In the genomic region with DNA sequence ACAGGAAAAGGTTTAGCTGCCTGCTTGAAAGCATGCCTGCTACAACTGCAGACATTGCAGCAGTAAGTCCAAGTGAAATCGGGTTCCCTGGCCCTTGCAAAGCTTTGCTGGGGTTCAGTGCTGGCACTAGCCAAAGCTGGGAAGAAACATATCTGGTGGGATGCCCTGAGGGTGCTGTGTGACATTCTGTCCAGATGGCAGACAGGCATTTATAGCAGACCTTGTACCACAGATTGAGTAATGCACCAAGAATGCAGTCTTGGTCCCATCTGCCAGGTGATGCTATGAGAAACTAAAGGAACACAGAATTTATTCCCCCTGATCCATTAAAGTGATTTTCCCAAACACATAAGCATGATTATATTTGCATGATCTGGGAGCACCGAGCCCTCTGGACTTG, we compare ENCODE assay signal across 22 cellular contexts.
DNase-seq lines count a peak whose midpoint lies in the region; ATAC-seq and TF ChIP-seq lines count a peak whose summit lies in the region.
"Had no signal": no experiment of that assay in that cellular context is flagged by ENCODE, and none has a peak within 500 bp of the region (broad histone marks: within the 10 kb centered on the region; RNA-seq: fewer than 3 reads in every experiment).

No MANE protein-coding gene starts in this region.

- H2AFZ ChIP-seq in MM.1S (ENCODE audit: low read length), result no peak overlapping the region
- H2AFZ ChIP-seq in PC-3 (ENCODE audit: low read length), result no peak overlapping the region

- no TSS peak for BruUV-seq in PC-3 (replicated peaks; lab: Mats Ljungman, UMichigan)

- no peaks in the 10 kb centered on the region for H3F3A ChIP-seq in MM.1S (ENCODE audit: insufficient read depth, low read length)
- H3F3A ChIP-seq in PC-3 (ENCODE audit: low read length, unreplicated experiment), result no peaks in the 10 kb centered on the region

- H3K4me3 ChIP-seq in MM.1S (ENCODE audit: low read length) (no peak overlapping the region), PC-3 (ENCODE audit: low read length) (no peak overlapping the region), esophagus squamous epithelium (no peak overlapping the region)
- H3K4me3 ChIP-seq: K562 had no signal

- H3K4me1 Mint-ChIP-seq in chondrocyte (ENCODE audit: low read depth), result no peaks in the 10 kb centered on the region
- H3K4me1 Mint-ChIP-seq: CD8-positive, alpha-beta memory T cell had no signal

- DNase-seq in NCI-H2171 treated with DMSO at 0.1 percent for 48 hours (lab: John Stamatoyannopoulos, UW), result peak; percentile 2
- no peak for DNase-seq in NCI-H2171 (lab: John Stamatoyannopoulos, UW)
- peak; percentile 1 for DNase-seq in MM.1S
- peak; percentile 33 for DNase-seq in PC-3
- DNase-seq in kidney tubule cell (ENCODE audit: low spot score), result peak; percentile 44
- no peak for DNase-seq in NCI-H345 treated with DMSO at 0.1 percent for 48 hours (lab: John Stamatoyannopoulos, UW; ENCODE audit: unreplicated experiment)
- no peak for DNase-seq in chondrocyte (ENCODE audit: low spot score)
- DNase-seq in esophagus squamous epithelium (lab: John Stamatoyannopoulos, UW), result no peak
- DNase-seq: 8988T; Calu3; CD8-positive, alpha-beta memory T cell; DMS53; H7; NCI-H1092; NCI-H1436; NCI-H2029; NCI-H345; NCI-H69 had no signal

- intact Hi-C loops in PC-3 (cut with micrococcal nuclease), result no loop called here
- intact Hi-C loops in esophagus squamous epithelium (cut with DNase I), result no loop called here

- H3K27me3 ChIP-seq in MM.1S (replicated peaks; ENCODE audit: insufficient read depth, low read length) (no peaks in the 10 kb centered on the region), PC-3 (ENCODE audit: low read length) (peaks cover 9% of the 10 kb centered on the region), esophagus squamous epithelium (no peaks in the 10 kb centered on the region)

- H3K36me3 Mint-ChIP-seq in chondrocyte (ENCODE audit: low read depth), result no peaks in the 10 kb centered on the region
- H3K36me3 Mint-ChIP-seq: CD8-positive, alpha-beta memory T cell had no signal

- H3K4me3 Mint-ChIP-seq in chondrocyte (ENCODE audit: unreplicated experiment), result no peak overlapping the region
- H3K4me3 Mint-ChIP-seq: CD8-positive, alpha-beta memory T cell had no signal

- H3K9me3 ChIP-seq in MM.1S (replicated peaks; ENCODE audit: insufficient read depth, low read length) (no peaks in the 10 kb centered on the region), PC-3 (ENCODE audit: low read length) (no peaks in the 10 kb centered on the region), esophagus squamous epithelium (no peaks in the 10 kb centered on the region)

- no peak for ATAC-seq in PC-3
- ATAC-seq: HepG2, K562 had no signal

- H3K4me1 ChIP-seq in MM.1S (ENCODE audit: low read length) (no peaks in the 10 kb centered on the region), PC-3 (ENCODE audit: insufficient read depth, low read length) (no peaks in the 10 kb centered on the region), esophagus squamous epithelium (no peaks in the 10 kb centered on the region)

- H3K4me2 ChIP-seq in MM.1S (ENCODE audit: low read depth, low read length) (no peak overlapping the region), PC-3 (ENCODE audit: low read length) (no peak overlapping the region)

- no peak for TF ChIP-seq POLR2A in esophagus squamous epithelium (IDR thresholded peaks at IDR 0.05)

- H3K27ac ChIP-seq in MM.1S (ENCODE audit: low read length) (no peak overlapping the region), PC-3 (ENCODE audit: low read length) (no peak overlapping the region), esophagus squamous epithelium (no peak overlapping the region)
- H3K27ac ChIP-seq: C4-2B, HL-60 had no signal

- no peaks in the 10 kb centered on the region for H4K20me1 ChIP-seq in MM.1S (ENCODE audit: insufficient read depth, low read length)
- H4K20me1 ChIP-seq in PC-3 (ENCODE audit: low read length), result no peaks in the 10 kb centered on the region

- no peaks in the 10 kb centered on the region for H3K9me3 Mint-ChIP-seq in chondrocyte (ENCODE audit: low read depth)
- H3K9me3 Mint-ChIP-seq: CD8-positive, alpha-beta memory T cell had no signal

- no peaks in the 10 kb centered on the region for H3K27me3 Mint-ChIP-seq in chondrocyte (ENCODE audit: low read depth)

- 26 to 40% methylated on average over 2 of the region's 2 CpGs for WGBS in esophagus squamous epithelium, 2 donors

- H3K27ac Mint-ChIP-seq in chondrocyte (ENCODE audit: unreplicated experiment), result no peak overlapping the region
- H3K27ac Mint-ChIP-seq: CD8-positive, alpha-beta memory T cell had no signal

- POLR2A ChIA-PET in PC-3 (lab: Charles Lee; ENCODE audit: unreplicated experiment), result no interaction called here

- CTCF ChIA-PET in PC-3 (lab: Charles Lee), result no interaction called here

- no peak for TF ChIP-seq CTCF in MM.1S (IDR thresholded peaks at IDR 0.05; ENCODE audit: low read length)
- TF ChIP-seq CTCF in PC-3 (conservative IDR thresholded peaks at IDR 0.05; ENCODE audit: low read depth, low read length), result no peak
- no peak for TF ChIP-seq CTCF in chondrocyte (IDR thresholded peaks at IDR 0.05)
- TF ChIP-seq CTCF in esophagus squamous epithelium (IDR thresholded peaks at IDR 0.05), result no peak

- no peaks in the 10 kb centered on the region for H3K36me3 ChIP-seq in MM.1S (replicated peaks; ENCODE audit: insufficient read depth, low read length)
- no peaks in the 10 kb centered on the region for H3K36me3 ChIP-seq in PC-3 (ENCODE audit: low read depth, low read length)
- no peaks in the 10 kb centered on the region for H3K36me3 ChIP-seq in esophagus squamous epithelium

- H3K9me2 ChIP-seq in MM.1S (replicated peaks; ENCODE audit: insufficient read depth, low read length) (no peaks in the 10 kb centered on the region), PC-3 (replicated peaks; ENCODE audit: low read length) (no peaks in the 10 kb centered on the region)

- H3K79me2 ChIP-seq in MM.1S (ENCODE audit: low read length) (no peaks in the 10 kb centered on the region), PC-3 (ENCODE audit: low read length) (no peaks in the 10 kb centered on the region)

- H3K9ac ChIP-seq in MM.1S (ENCODE audit: low read length), result no peak overlapping the region
- H3K9ac ChIP-seq in PC-3 (ENCODE audit: low read length), result no peak overlapping the region

Comparison
In these comparisons a context has a peak if more than half of its experiments do, and no peak if none do; other contexts are left out.
1. DNase-seq: peak in NCI-H2171 treated with DMSO at 0.1 percent for 48 hours (single experiment), MM.1S (single experiment), PC-3 (single experiment) and kidney tubule cell (single experiment); none in NCI-H2171 (single experiment), NCI-H345 treated with DMSO at 0.1 percent for 48 hours (single experiment), chondrocyte (single experiment) and esophagus squamous epithelium (single experiment).